1 cellular context compared by ENCODE assay signal in the genomic region with DNA sequence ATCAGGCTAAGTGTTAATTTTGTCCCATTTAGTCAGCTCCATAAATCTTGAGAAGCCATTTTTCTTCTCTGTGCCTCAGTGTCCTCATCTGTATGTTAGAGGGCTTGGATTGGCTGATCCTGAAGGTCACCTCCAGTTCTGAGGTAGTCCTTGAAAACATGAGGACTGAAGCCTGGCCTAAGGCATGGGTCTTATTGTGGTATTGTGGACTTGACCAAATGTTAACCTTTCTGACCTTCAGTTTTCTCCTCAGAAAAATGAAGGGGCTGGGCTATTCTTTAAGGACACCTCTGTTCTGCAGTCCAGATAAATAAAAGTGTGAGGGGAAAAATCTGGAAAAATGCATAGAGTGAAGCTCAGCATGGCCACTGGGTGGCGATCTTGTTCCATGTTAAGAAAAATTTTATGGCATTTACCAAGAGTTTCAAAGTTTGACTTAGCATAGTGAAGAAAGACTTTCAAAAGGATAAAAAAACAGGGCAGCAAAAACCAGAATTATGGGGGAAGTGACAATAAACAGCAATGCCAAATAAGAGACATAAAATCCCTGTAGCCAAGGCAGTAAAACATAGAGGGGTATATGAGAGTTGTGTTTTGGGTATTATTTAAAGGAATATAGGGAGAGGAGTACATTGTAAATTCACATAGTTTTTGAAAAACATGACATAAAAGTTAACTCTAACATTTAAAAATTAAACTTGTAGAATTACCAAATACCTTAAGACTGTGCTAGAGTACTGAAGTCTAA.
TF ChIP-seq lines count a peak whose summit lies in the region.

No MANE protein-coding gene starts in this region.

TF ChIP-seq in HepG2, 621 proteins besides CTCF, POLR2A, EP300 and RAD21 (continued from another document and continues in another):
- no peak for TF ChIP-seq KDM6A (CRISPR knock-in tag; IDR thresholded peaks at IDR 0.05; ENCODE audit: low read depth)
- no peak for TF ChIP-seq HDAC1 (CRISPR knock-in tag; IDR thresholded peaks at IDR 0.05)
- TF ChIP-seq, protein P1, sequence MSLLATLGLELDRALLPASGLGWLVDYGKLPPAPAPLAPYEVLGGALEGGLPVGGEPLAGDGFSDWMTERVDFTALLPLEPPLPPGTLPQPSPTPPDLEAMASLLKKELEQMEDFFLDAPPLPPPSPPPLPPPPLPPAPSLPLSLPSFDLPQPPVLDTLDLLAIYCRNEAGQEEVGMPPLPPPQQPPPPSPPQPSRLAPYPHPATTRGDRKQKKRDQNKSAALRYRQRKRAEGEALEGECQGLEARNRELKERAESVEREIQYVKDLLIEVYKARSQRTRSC (CRISPR knock-in tag; IDR thresholded peaks at IDR 0.05; ENCODE audit: low read depth) = no peak
- TF ChIP-seq SSRP1 (CRISPR knock-in tag; IDR thresholded peaks at IDR 0.05) = peak; percentile 71
- TF ChIP-seq CHD4 (IDR thresholded peaks at IDR 0.05; ENCODE audit: borderline replicate concordance, low read length) = peak; percentile 89; the same call in 1 of the 2 replicates
- TF ChIP-seq RBM22 (optimal IDR thresholded peaks at IDR 0.05; ENCODE audit: low read length) = peak; percentile 99
- TF ChIP-seq SIX4 (CRISPR knock-in tag; IDR thresholded peaks at IDR 0.05) = no peak
- 0 out of 2 replicates have a peak, but pooled peaks have one; percentile 52 for TF ChIP-seq ELF4 (CRISPR knock-in tag; IDR thresholded peaks at IDR 0.05; ENCODE audit: borderline replicate concordance)
- TF ChIP-seq, protein P2, sequence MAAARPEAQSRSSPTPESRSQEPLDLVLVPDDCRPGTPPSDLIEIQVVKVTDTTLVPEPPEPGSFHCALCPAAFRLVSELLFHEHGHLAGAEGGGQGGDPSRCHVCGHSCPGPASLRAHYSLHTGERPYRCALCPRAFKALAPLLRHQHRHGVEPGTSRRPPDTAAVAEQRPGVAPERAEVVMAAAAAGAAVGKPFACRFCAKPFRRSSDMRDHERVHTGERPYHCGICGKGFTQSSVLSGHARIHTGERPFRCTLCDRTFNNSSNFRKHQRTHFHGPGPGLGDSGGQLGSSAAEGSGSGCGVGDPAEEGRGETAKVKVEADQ (CRISPR knock-in tag; IDR thresholded peaks at IDR 0.05; ENCODE audit: borderline replicate concordance) = peak; percentile 13; the same call in 1 of the 2 replicates
- TF ChIP-seq MXD4 (CRISPR knock-in tag; IDR thresholded peaks at IDR 0.05) = no peak
- TF ChIP-seq BRCA1 (CRISPR knock-in tag; IDR thresholded peaks at IDR 0.05) = peak; percentile 54; the same call in 1 of the 2 replicates
- TF ChIP-seq, protein P3, sequence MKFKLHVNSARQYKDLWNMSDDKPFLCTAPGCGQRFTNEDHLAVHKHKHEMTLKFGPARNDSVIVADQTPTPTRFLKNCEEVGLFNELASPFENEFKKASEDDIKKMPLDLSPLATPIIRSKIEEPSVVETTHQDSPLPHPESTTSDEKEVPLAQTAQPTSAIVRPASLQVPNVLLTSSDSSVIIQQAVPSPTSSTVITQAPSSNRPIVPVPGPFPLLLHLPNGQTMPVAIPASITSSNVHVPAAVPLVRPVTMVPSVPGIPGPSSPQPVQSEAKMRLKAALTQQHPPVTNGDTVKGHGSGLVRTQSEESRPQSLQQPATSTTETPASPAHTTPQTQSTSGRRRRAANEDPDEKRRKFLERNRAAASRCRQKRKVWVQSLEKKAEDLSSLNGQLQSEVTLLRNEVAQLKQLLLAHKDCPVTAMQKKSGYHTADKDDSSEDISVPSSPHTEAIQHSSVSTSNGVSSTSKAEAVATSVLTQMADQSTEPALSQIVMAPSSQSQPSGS (CRISPR knock-in tag; IDR thresholded peaks at IDR 0.05) = peak; percentile 49; the same call in 1 of the 2 replicates
- peak; percentile 34; the same call in 1 of the 2 replicates for TF ChIP-seq ZNF879 (CRISPR knock-in tag; IDR thresholded peaks at IDR 0.05)
- TF ChIP-seq, protein P4, sequence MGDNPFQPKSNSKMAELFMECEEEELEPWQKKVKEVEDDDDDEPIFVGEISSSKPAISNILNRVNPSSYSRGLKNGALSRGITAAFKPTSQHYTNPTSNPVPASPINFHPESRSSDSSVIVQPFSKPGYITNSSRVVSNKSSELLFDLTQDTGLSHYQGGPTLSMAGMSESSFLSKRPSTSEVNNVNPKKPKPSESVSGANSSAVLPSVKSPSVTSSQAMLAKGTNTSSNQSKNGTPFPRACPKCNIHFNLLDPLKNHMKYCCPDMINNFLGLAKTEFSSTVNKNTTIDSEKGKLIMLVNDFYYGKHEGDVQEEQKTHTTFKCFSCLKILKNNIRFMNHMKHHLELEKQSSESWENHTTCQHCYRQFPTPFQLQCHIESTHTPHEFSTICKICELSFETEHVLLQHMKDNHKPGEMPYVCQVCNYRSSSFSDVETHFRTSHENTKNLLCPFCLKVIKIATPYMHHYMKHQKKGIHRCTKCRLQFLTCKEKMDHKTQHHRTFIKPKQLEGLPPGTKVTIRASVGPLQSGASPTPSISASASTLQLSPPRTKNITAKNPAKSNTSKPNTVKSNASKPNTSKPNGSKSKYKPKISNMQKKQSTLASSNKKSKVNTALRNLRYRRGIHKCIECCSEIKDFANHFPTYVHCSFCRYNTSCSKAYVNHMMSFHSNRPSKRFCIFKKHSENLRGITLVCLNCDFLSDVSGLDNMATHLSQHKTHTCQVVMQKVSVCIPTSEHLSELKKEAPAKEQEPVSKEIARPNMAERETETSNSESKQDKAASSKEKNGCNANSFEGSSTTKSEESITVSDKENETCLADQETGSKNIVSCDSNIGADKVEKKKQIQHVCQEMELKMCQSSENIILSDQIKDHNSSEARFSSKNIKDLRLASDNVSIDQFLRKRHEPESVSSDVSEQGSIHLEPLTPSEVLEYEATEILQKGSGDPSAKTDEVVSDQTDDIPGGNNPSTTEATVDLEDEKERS (CRISPR knock-in tag; IDR thresholded peaks at IDR 0.05) = 0 out of 2 replicates have a peak, but pooled peaks have one; percentile 23
- peak; percentile 28; the same call in 1 of the 2 replicates for TF ChIP-seq KDM3A (CRISPR knock-in tag; IDR thresholded peaks at IDR 0.05; ENCODE audit: low read depth)
- TF ChIP-seq, protein P5, sequence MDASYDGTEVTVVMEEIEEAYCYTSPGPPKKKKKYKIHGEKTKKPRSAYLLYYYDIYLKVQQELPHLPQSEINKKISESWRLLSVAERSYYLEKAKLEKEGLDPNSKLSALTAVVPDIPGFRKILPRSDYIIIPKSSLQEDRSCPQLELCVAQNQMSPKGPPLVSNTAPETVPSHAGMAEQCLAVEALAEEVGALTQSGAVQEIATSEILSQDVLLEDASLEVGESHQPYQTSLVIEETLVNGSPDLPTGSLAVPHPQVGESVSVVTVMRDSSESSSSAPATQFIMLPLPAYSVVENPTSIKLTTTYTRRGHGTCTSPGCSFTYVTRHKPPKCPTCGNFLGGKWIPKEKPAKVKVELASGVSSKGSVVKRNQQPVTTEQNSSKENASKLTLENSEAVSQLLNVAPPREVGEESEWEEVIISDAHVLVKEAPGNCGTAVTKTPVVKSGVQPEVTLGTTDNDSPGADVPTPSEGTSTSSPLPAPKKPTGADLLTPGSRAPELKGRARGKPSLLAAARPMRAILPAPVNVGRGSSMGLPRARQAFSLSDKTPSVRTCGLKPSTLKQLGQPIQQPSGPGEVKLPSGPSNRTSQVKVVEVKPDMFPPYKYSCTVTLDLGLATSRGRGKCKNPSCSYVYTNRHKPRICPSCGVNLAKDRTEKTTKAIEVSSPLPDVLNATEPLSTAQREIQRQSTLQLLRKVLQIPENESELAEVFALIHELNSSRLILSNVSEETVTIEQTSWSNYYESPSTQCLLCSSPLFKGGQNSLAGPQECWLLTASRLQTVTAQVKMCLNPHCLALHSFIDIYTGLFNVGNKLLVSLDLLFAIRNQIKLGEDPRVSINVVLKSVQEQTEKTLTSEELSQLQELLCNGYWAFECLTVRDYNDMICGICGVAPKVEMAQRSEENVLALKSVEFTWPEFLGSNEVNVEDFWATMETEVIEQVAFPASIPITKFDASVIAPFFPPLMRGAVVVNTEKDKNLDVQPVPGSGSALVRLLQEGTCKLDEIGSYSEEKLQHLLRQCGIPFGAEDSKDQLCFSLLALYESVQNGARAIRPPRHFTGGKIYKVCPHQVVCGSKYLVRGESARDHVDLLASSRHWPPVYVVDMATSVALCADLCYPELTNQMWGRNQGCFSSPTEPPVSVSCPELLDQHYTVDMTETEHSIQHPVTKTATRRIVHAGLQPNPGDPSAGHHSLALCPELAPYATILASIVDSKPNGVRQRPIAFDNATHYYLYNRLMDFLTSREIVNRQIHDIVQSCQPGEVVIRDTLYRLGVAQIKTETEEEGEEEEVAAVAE (CRISPR knock-in tag; IDR thresholded peaks at IDR 0.05; ENCODE audit: borderline replicate concordance) = peak; percentile 75
- TF ChIP-seq ZNF674 (CRISPR knock-in tag; IDR thresholded peaks at IDR 0.05; ENCODE audit: low read depth) = no peak
- 0 out of 2 replicates have a peak, but pooled peaks have one; percentile 71 for TF ChIP-seq MED13 (CRISPR knock-in tag; IDR thresholded peaks at IDR 0.05)
- TF ChIP-seq, protein P6, sequence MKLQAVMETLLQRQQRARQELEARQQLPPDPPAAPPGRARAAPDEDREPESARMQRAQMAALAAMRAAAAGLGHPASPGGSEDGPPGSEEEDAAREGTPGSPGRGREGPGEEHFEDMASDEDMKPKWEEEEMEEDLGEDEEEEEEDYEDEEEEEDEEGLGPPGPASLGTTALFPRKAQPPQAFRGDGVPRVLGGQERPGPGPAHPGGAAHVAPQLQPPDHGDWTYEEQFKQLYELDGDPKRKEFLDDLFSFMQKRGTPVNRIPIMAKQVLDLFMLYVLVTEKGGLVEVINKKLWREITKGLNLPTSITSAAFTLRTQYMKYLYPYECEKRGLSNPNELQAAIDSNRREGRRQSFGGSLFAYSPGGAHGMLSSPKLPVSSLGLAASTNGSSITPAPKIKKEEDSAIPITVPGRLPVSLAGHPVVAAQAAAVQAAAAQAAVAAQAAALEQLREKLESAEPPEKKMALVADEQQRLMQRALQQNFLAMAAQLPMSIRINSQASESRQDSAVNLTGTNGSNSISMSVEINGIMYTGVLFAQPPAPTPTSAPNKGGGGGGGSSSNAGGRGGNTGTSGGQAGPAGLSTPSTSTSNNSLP (IDR thresholded peaks at IDR 0.05; ENCODE audit: low read depth, low read length) = peak; percentile 86
- no peak for TF ChIP-seq NFATC3 (CRISPR knock-in tag; IDR thresholded peaks at IDR 0.05)
- TF ChIP-seq ZNF329 (CRISPR knock-in tag; IDR thresholded peaks at IDR 0.05; ENCODE audit: low read depth) = no peak
- TF ChIP-seq PHF8 (CRISPR knock-in tag; IDR thresholded peaks at IDR 0.05) = 0 out of 2 replicates have a peak, but pooled peaks have one; percentile 33
- TF ChIP-seq ZNF264 (CRISPR knock-in tag; IDR thresholded peaks at IDR 0.05) = peak; percentile 80; the same call in 1 of the 2 replicates
- peak; percentile 20; the same call in 1 of the 2 replicates for TF ChIP-seq TAF1 (CRISPR knock-in tag; IDR thresholded peaks at IDR 0.05)
- no peak; the same call in 1 of the 2 replicates for TF ChIP-seq FOXK2 (IDR thresholded peaks at IDR 0.05)
- TF ChIP-seq, protein P7, sequence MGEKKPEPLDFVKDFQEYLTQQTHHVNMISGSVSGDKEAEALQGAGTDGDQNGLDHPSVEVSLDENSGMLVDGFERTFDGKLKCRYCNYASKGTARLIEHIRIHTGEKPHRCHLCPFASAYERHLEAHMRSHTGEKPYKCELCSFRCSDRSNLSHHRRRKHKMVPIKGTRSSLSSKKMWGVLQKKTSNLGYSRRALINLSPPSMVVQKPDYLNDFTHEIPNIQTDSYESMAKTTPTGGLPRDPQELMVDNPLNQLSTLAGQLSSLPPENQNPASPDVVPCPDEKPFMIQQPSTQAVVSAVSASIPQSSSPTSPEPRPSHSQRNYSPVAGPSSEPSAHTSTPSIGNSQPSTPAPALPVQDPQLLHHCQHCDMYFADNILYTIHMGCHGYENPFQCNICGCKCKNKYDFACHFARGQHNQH (CRISPR knock-in tag; IDR thresholded peaks at IDR 0.05) = no peak
- TF ChIP-seq LCORL (IDR thresholded peaks at IDR 0.05) = no peak
- TF ChIP-seq LCORL (CRISPR knock-in tag; IDR thresholded peaks at IDR 0.05) = peak; percentile 42; the same call in 1 of the 2 replicates
- TF ChIP-seq, protein P8, sequence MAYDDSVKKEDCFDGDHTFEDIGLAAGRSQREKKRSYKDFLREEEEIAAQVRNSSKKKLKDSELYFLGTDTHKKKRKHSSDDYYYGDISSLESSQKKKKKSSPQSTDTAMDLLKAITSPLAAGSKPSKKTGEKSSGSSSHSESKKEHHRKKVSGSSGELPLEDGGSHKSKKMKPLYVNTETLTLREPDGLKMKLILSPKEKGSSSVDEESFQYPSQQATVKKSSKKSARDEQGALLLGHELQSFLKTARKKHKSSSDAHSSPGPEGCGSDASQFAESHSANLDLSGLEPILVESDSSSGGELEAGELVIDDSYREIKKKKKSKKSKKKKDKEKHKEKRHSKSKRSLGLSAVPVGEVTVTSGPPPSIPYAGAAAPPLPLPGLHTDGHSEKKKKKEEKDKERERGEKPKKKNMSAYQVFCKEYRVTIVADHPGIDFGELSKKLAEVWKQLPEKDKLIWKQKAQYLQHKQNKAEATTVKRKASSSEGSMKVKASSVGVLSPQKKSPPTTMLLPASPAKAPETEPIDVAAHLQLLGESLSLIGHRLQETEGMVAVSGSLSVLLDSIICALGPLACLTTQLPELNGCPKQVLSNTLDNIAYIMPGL (CRISPR knock-in tag; IDR thresholded peaks at IDR 0.05; ENCODE audit: borderline replicate concordance in 1 of 2, low read depth in 1 of 2) = peak; percentile 23 to 72; a peak in 1 of 4 replicates
- TF ChIP-seq CCDC6 (CRISPR knock-in tag; IDR thresholded peaks at IDR 0.05) = peak; percentile 39; the same call in 1 of the 2 replicates
- TF ChIP-seq YEATS2 (CRISPR knock-in tag; IDR thresholded peaks at IDR 0.05; ENCODE audit: borderline replicate concordance) = no peak
- peak; percentile 20; the same call in 1 of the 2 replicates for TF ChIP-seq NR2F2 (IDR thresholded peaks at IDR 0.05; ENCODE audit: borderline replicate concordance, low read depth)
- 0 out of 2 replicates have a peak, but pooled peaks have one; percentile 44 for TF ChIP-seq KLF12 (CRISPR knock-in tag; IDR thresholded peaks at IDR 0.05; ENCODE audit: borderline replicate concordance)
- TF ChIP-seq, protein P9, sequence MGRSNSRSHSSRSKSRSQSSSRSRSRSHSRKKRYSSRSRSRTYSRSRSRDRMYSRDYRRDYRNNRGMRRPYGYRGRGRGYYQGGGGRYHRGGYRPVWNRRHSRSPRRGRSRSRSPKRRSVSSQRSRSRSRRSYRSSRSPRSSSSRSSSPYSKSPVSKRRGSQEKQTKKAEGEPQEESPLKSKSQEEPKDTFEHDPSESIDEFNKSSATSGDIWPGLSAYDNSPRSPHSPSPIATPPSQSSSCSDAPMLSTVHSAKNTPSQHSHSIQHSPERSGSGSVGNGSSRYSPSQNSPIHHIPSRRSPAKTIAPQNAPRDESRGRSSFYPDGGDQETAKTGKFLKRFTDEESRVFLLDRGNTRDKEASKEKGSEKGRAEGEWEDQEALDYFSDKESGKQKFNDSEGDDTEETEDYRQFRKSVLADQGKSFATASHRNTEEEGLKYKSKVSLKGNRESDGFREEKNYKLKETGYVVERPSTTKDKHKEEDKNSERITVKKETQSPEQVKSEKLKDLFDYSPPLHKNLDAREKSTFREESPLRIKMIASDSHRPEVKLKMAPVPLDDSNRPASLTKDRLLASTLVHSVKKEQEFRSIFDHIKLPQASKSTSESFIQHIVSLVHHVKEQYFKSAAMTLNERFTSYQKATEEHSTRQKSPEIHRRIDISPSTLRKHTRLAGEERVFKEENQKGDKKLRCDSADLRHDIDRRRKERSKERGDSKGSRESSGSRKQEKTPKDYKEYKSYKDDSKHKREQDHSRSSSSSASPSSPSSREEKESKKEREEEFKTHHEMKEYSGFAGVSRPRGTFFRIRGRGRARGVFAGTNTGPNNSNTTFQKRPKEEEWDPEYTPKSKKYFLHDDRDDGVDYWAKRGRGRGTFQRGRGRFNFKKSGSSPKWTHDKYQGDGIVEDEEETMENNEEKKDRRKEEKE (IDR thresholded peaks at IDR 0.05) = no peak
- peak; percentile 38; the same call in 1 of the 2 replicates for TF ChIP-seq HOXA3 (CRISPR knock-in tag; IDR thresholded peaks at IDR 0.05)
- no peak; the same call in 1 of the 2 replicates for TF ChIP-seq ZNF232 (CRISPR knock-in tag; IDR thresholded peaks at IDR 0.05; ENCODE audit: borderline replicate concordance)
- TF ChIP-seq ZKSCAN8 (CRISPR knock-in tag; IDR thresholded peaks at IDR 0.05; ENCODE audit: borderline replicate concordance) = peak; percentile 70; the same call in 1 of the 2 replicates
- no peak for TF ChIP-seq SUZ12 (IDR thresholded peaks at IDR 0.05; ENCODE audit: low read depth, low read length)
